Comparison of ENCODE assay signal across 30 cellular contexts in the genomic region with DNA sequence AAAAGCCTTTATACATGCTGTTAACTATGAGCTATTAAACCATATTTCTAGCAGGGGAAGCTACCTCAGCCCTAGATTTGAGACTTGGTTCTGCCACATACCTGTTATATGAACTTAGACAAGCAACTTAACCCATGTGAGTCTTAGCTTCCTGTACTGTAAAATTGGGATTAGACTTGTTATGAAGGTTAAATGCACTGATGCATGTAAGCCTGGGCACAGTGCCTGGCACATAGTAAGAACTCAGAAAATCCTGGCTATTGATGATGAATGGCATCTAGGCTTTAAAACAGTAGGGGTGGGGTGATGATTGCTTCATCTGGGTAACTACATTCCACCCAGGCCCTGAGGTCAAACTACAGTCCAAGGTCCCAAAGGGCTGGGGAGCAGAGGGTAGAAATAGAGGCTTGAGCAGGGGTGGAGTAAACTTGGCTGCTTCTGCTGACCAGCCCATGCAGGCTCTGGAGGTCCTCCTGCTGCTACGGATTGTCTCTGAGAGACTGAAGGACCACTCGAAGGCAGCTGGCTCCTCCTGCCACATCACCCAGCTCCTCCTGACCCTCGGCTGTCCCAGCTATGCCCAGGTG. TPM values are rescaled to one million over a fixed set of nuclear protein-coding genes. Genes with fewer than 3 reads are reported as not detected.
DNase-seq lines count a peak whose midpoint lies in the region; ATAC-seq and TF ChIP-seq lines count a peak whose summit lies in the region.
"Had no signal": no experiment of that assay in that cellular context is flagged by ENCODE, and none has a peak within 500 bp of the region (broad histone marks: within the 10 kb centered on the region; RNA-seq: fewer than 3 reads in every experiment).

No MANE protein-coding gene starts in this region.

- no peaks in the 10 kb centered on the region for H3K9me3 ChIP-seq in HEK293 (ENCODE audit: control insufficient read depth, insufficient read depth, low read depth, low read length)
- H3K9me3 ChIP-seq in duodenal mucosa (ENCODE audit: control insufficient read depth in 1 of 2, low read length in 2 of 2): no peaks in the 10 kb centered on the region
- H3K9me3 ChIP-seq in T-helper 17 cell (ENCODE audit: control insufficient read depth, low read length, poor library complexity, severe bottlenecking): no peaks in the 10 kb centered on the region
- H3K9me3 ChIP-seq: BE2C, SJSA1 had no signal

- H3K9ac ChIP-seq in duodenal mucosa (ENCODE audit: low read depth in 1 of 2, low read length in 2 of 2): no peak overlapping the region

- no peak overlapping the region for H3K27ac Mint-ChIP-seq in T-helper 17 cell
- H3K27ac Mint-ChIP-seq: GM23338, H9, HFFc6, IgD-negative memory B cell had no signal

- H3K27me3 ChIP-seq in duodenal mucosa (ENCODE audit: control insufficient read depth in 1 of 2, insufficient read depth in 2 of 2, low read length in 2 of 2): no peaks in the 10 kb centered on the region
- H3K27me3 ChIP-seq: BE2C, SJSA1 had no signal

- no peak overlapping the region for H3K4me3 ChIP-seq in HEK293 (ENCODE audit: low read depth, low read length)
- H3K4me3 ChIP-seq in duodenal mucosa (ENCODE audit: low read depth in 1 of 2, low read length in 2 of 2): peak overlapping the region; percentile 44 to 48
- H3K4me3 ChIP-seq in retinal pigment epithelial cell (ENCODE audit: low read length): no peak overlapping the region
- H3K4me3 ChIP-seq: GM23338, PC-9, SJSA1 had no signal

- CTCF ChIA-PET in HEK293 (lab: Yijun Ruan, JAX): interaction anchor here (1.1 to 2.1 kb wide), 2 partner anchors 9 to 67 kb away, joined by 3 to 11 read pairs; no protein-coding TSS in a partner anchor

- H3K4me1 Mint-ChIP-seq in T-helper 17 cell: peaks cover 2% of the 10 kb centered on the region
- H3K4me1 Mint-ChIP-seq: CD14-positive monocyte, GM23338, H9 had no signal

- DNase-seq in left colon (no peak), retinal pigment epithelial cell (ENCODE audit: low read depth) (peak; percentile 58), NCI-H2227 treated with DMSO at 0.1 percent for 48 hours (lab: John Stamatoyannopoulos, UW) (no peak), T-helper 17 cell (no peak), posterior vena cava (ENCODE audit: low spot score) (no peak)
- DNase-seq in activated effector memory CD4-positive, alpha-beta T cell treated with anti-CD3 and anti-CD28 coated beads, Interleukin-2, amount 50 U/mL, for 16 hours: no peak
- DNase-seq: 8988T, ACHN, BE2C, DMS153, DND-41, H9, HFFc6, NCI-H1092 treated with DMSO at 0.1 percent for 48 hours, NCI-H1436, NCI-H187, NCI-H2081 treated with DMSO at 0.1 percent for 48 hours, NCI-H2171 treated with DMSO at 0.1 percent for 48 hours, NCI-H446, NCI-H524 treated with DMSO at 0.1 percent for 48 hours, NCI-H774, Right ventricle myocardium superior, RPMI8226 had no signal

- POLR2A ChIA-PET in HEK293 (lab: Yijun Ruan, JAX): interaction anchor here (1.5 to 2.7 kb wide), 3 partner anchors 11 to 66 kb away, joined by 4 to 22 read pairs (median 7); partner anchors contain the start of genes ESPL1 and MYG1

- TF ChIP-seq CTCF in HEK293 (tag by site-specific recombination; IDR thresholded peaks at IDR 0.05) (no peak), retinal pigment epithelial cell (conservative IDR thresholded peaks at IDR 0.05; ENCODE audit: low read depth, low read length) (no peak)

- no peak overlapping the region for H3K4me3 Mint-ChIP-seq in T-helper 17 cell
- H3K4me3 Mint-ChIP-seq: CD14-positive monocyte, GM23338, H9, HFFc6, IgD-negative memory B cell had no signal

- H3K27ac ChIP-seq in HEK293 (ENCODE audit: extremely low read depth, low read depth, low read length) (no peak overlapping the region), duodenal mucosa (ENCODE audit: low read depth, low read length) (no peak overlapping the region)
- H3K27ac ChIP-seq: PC-9, SJSA1 had no signal

- H3K27me3 Mint-ChIP-seq in T-helper 17 cell: no peaks in the 10 kb centered on the region
- H3K27me3 Mint-ChIP-seq: IgD-negative memory B cell had no signal

- intact Hi-C loops in left colon (cut with DNase I, micrococcal nuclease) (loop anchor here in 1 of 2 donors (10.0 kb wide), 1 partner anchor 65 kb away; no protein-coding TSS in a partner anchor), posterior vena cava (cut with DNase I) (no loop called here)

- H3K36me3 Mint-ChIP-seq in T-helper 17 cell (ENCODE audit: low read depth): no peaks in the 10 kb centered on the region
- H3K36me3 Mint-ChIP-seq: IgD-negative memory B cell had no signal

- ATAC-seq in left colon (peak; percentile 89), T-helper 17 cell (no peak)
- ATAC-seq: GM23338 had no signal

- H3K36me3 ChIP-seq in HEK293 (ENCODE audit: control insufficient read depth in 2 of 2, insufficient read depth in 1 of 2, low read length in 2 of 2) (peaks cover 83 to 98% of the 10 kb centered on the region in 2 experiments), duodenal mucosa (ENCODE audit: control insufficient read depth in 1 of 2, insufficient read depth in 2 of 2, low read length in 2 of 2) (peaks cover 9 to 26% of the 10 kb centered on the region in 2 donors)

- H3K4me1 ChIP-seq in HEK293 (ENCODE audit: control insufficient read depth, insufficient read depth, low read length) (no peaks in the 10 kb centered on the region), duodenal mucosa (ENCODE audit: control insufficient read depth in 1 of 2, insufficient read depth in 2 of 2, low read length in 2 of 2) (no peaks in the 10 kb centered on the region)
- H3K4me1 ChIP-seq: BE2C, SJSA1 had no signal

TF ChIP-seq in HEK293, 187 proteins besides CTCF, POLR2A, EP300 and RAD21:
- peak; percentile 64 for TF ChIP-seq ZNF600 (tag by site-specific recombination; IDR thresholded peaks at IDR 0.05)
- no peak for TF ChIP-seq ZNF138 (tag by site-specific recombination; IDR thresholded peaks at IDR 0.05; ENCODE audit: borderline replicate concordance)

RNA-seq across cellular contexts. Expression of gene ESPL1, which starts 11.3 kb away (rescaled TPM):
- 1 to 10 TPM; 3.3 to 9.6 TPM for total RNA-seq in left colon
- under 1 TPM; 0.30 to 0.83 TPM for total RNA-seq in T-helper 17 cell
- 1 to 10 TPM in 1 of 2 donors, under 1 TPM in 1; 0.62 to 1.0 TPM for total RNA-seq in posterior vena cava

RNA-seq across cellular contexts. Expression of gene PFDN5, which starts 16.0 kb away (rescaled TPM):
- total RNA-seq in left colon (100 to 1,000 TPM; 268 to 291 TPM), T-helper 17 cell (100 to 1,000 TPM; 566 to 600 TPM), posterior vena cava (100 to 1,000 TPM; 473 to 486 TPM)

RNA-seq across cellular contexts. Expression of gene MYG1, which starts 20.1 kb away (rescaled TPM):
- total RNA-seq in left colon (10 to 100 TPM; 37.9 to 39.2 TPM), T-helper 17 cell (10 to 100 TPM; 30.6 to 32.5 TPM), posterior vena cava (10 to 100 TPM; 35.6 to 37.8 TPM)

RNA-seq across cellular contexts. Expression of gene AAAS, which starts 42.0 kb away (rescaled TPM):
- total RNA-seq in left colon (10 to 100 TPM; 34.6 to 39.0 TPM), T-helper 17 cell (10 to 100 TPM; 31.2 to 31.8 TPM), posterior vena cava (10 to 100 TPM; 29.5 to 35.3 TPM)

RNA-seq across cellular contexts. Expression of gene RARG, which starts 47.4 kb away (rescaled TPM):
- total RNA-seq in left colon: 10 to 100 TPM; 10.2 to 12.3 TPM
- total RNA-seq in T-helper 17 cell: 10 to 100 TPM; 57.6 to 57.8 TPM
- total RNA-seq in posterior vena cava: 10 to 100 TPM; 33.4 to 38.1 TPM

Comparison
In these comparisons a context has a peak if more than half of its experiments do, and no peak if none do; other contexts are left out.
1. H3K4me3 ChIP-seq: peak in duodenal mucosa (2 of 2); none in HEK293 (single experiment) and retinal pigment epithelial cell (single experiment).